In genomic region chr5:137975208-137975607, GRCh38 we compare ENCODE assay signal across 13 cellular contexts. TPM values are rescaled to one million over a fixed set of nuclear protein-coding genes. Genes with fewer than 3 reads are reported as not detected.
A peak's percentile ranks its signal among the peaks of the same experiment; 100 is the strongest.
DNase-seq lines count a peak whose midpoint lies in the region; ATAC-seq lines count a peak whose summit lies in the region.
"Had no signal": no experiment of that assay in that cellular context is flagged by ENCODE, and none has a peak within 500 bp of the region (broad histone marks: within the 10 kb centered on the region; RNA-seq: fewer than 3 reads in every experiment).

No MANE protein-coding gene starts in this region.

- no peaks in the 10 kb centered on the region for H3K4me1 Mint-ChIP-seq in activated naive CD8-positive, alpha-beta T cell treated with anti-CD3 and anti-CD28 coated beads for 36 hours
- no peaks in the 10 kb centered on the region for H3K4me1 Mint-ChIP-seq in activated naive CD8-positive, alpha-beta T cell treated with anti-CD3 and anti-CD28 coated beads, Interleukin-2, amount 50 U/mL, for 24 hours
- H3K4me1 Mint-ChIP-seq in activated T-helper 17 cell treated with anti-CD3 and anti-CD28 coated beads, Interleukin-2, amount 50 U/mL, for 72 hours = no peaks in the 10 kb centered on the region
- H3K4me1 Mint-ChIP-seq in effector memory CD8-positive, alpha-beta T cell (ENCODE audit: low read depth in 2 of 2) = peaks cover 3 to 17% of the 10 kb centered on the region in 2 donors
- peaks cover 4% of the 10 kb centered on the region for H3K4me1 Mint-ChIP-seq in stimulated activated memory B cell treated with anti-CD40 and anti-IgM and Interleukin-4, amounts not matched to agents 10 μg/mL and 1 μg/mL and 100 μg/mL, for 72 hours

- peak overlapping the region; percentile 15 for H3K27ac Mint-ChIP-seq in activated naive CD8-positive, alpha-beta T cell treated with anti-CD3 and anti-CD28 coated beads for 36 hours
- no peak overlapping the region for H3K27ac Mint-ChIP-seq in activated naive CD8-positive, alpha-beta T cell treated with anti-CD3 and anti-CD28 coated beads, Interleukin-2, amount 50 U/mL, for 24 hours
- no peak overlapping the region for H3K27ac Mint-ChIP-seq in activated T-helper 17 cell treated with anti-CD3 and anti-CD28 coated beads, Interleukin-2, amount 50 U/mL, for 72 hours
- peak overlapping the region; percentile 1 for H3K27ac Mint-ChIP-seq in effector memory CD8-positive, alpha-beta T cell
- peak overlapping the region; percentile 7 for H3K27ac Mint-ChIP-seq in stimulated activated memory B cell treated with anti-CD40 and anti-IgM and Interleukin-4, amounts not matched to agents 10 μg/mL and 1 μg/mL and 100 μg/mL, for 72 hours

- H3K36me3 Mint-ChIP-seq in activated naive CD8-positive, alpha-beta T cell treated with anti-CD3 and anti-CD28 coated beads for 36 hours = peaks cover 61% of the 10 kb centered on the region
- H3K36me3 Mint-ChIP-seq in activated naive CD8-positive, alpha-beta T cell treated with anti-CD3 and anti-CD28 coated beads, Interleukin-2, amount 50 U/mL, for 24 hours (ENCODE audit: low read depth) = peaks cover 58% of the 10 kb centered on the region
- peaks cover 69% of the 10 kb centered on the region for H3K36me3 Mint-ChIP-seq in activated T-helper 17 cell treated with anti-CD3 and anti-CD28 coated beads, Interleukin-2, amount 50 U/mL, for 72 hours (ENCODE audit: low read depth)
- H3K36me3 Mint-ChIP-seq in effector memory CD8-positive, alpha-beta T cell (ENCODE audit: insufficient read depth) = peaks cover 37% of the 10 kb centered on the region
- peaks cover 61% of the 10 kb centered on the region for H3K36me3 Mint-ChIP-seq in stimulated activated memory B cell treated with anti-CD40 and anti-IgM and Interleukin-4, amounts not matched to agents 10 μg/mL and 1 μg/mL and 100 μg/mL, for 72 hours

- H3K4me3 Mint-ChIP-seq in activated naive CD8-positive, alpha-beta T cell treated with anti-CD3 and anti-CD28 coated beads for 36 hours = no peak overlapping the region
- H3K4me3 Mint-ChIP-seq in activated naive CD8-positive, alpha-beta T cell treated with anti-CD3 and anti-CD28 coated beads, Interleukin-2, amount 50 U/mL, for 24 hours = no peak overlapping the region
- H3K4me3 Mint-ChIP-seq in activated T-helper 17 cell treated with anti-CD3 and anti-CD28 coated beads, Interleukin-2, amount 50 U/mL, for 72 hours = no peak overlapping the region
- no peak overlapping the region for H3K4me3 Mint-ChIP-seq in effector memory CD8-positive, alpha-beta T cell
- no peak overlapping the region for H3K4me3 Mint-ChIP-seq in stimulated activated memory B cell treated with anti-CD40 and anti-IgM and Interleukin-4, amounts not matched to agents 10 μg/mL and 1 μg/mL and 100 μg/mL, for 72 hours
- H3K4me3 Mint-ChIP-seq: CD4-positive, alpha-beta memory T cell had no signal

- H3K9me3 Mint-ChIP-seq in activated naive CD8-positive, alpha-beta T cell treated with anti-CD3 and anti-CD28 coated beads for 36 hours = peaks cover 14% of the 10 kb centered on the region
- peaks cover 7% of the 10 kb centered on the region for H3K9me3 Mint-ChIP-seq in activated naive CD8-positive, alpha-beta T cell treated with anti-CD3 and anti-CD28 coated beads, Interleukin-2, amount 50 U/mL, for 24 hours
- H3K9me3 Mint-ChIP-seq in activated T-helper 17 cell treated with anti-CD3 and anti-CD28 coated beads, Interleukin-2, amount 50 U/mL, for 72 hours = no peaks in the 10 kb centered on the region
- H3K9me3 Mint-ChIP-seq in effector memory CD8-positive, alpha-beta T cell = no peaks in the 10 kb centered on the region
- peaks cover 8% of the 10 kb centered on the region for H3K9me3 Mint-ChIP-seq in stimulated activated memory B cell treated with anti-CD40 and anti-IgM and Interleukin-4, amounts not matched to agents 10 μg/mL and 1 μg/mL and 100 μg/mL, for 72 hours

- DNase-seq in activated naive CD8-positive, alpha-beta T cell treated with anti-CD3 and anti-CD28 coated beads for 36 hours = no peak
- DNase-seq in activated naive CD8-positive, alpha-beta T cell treated with anti-CD3 and anti-CD28 coated beads, Interleukin-2, amount 50 U/mL, for 24 hours = no peak
- no peak for DNase-seq in effector memory CD8-positive, alpha-beta T cell
- DNase-seq in NCI-H69 (lab: John Stamatoyannopoulos, UW) = no peak
- DNase-seq: BE2C; CD4-positive, alpha-beta memory T cell; DMS79; GM23248 had no signal

- no peaks in the 10 kb centered on the region for H3K27me3 Mint-ChIP-seq in activated naive CD8-positive, alpha-beta T cell treated with anti-CD3 and anti-CD28 coated beads for 36 hours
- no peaks in the 10 kb centered on the region for H3K27me3 Mint-ChIP-seq in activated naive CD8-positive, alpha-beta T cell treated with anti-CD3 and anti-CD28 coated beads, Interleukin-2, amount 50 U/mL, for 24 hours
- H3K27me3 Mint-ChIP-seq in activated T-helper 17 cell treated with anti-CD3 and anti-CD28 coated beads, Interleukin-2, amount 50 U/mL, for 72 hours = no peaks in the 10 kb centered on the region
- no peaks in the 10 kb centered on the region for H3K27me3 Mint-ChIP-seq in effector memory CD8-positive, alpha-beta T cell
- H3K27me3 Mint-ChIP-seq in stimulated activated memory B cell treated with anti-CD40 and anti-IgM and Interleukin-4, amounts not matched to agents 10 μg/mL and 1 μg/mL and 100 μg/mL, for 72 hours = no peaks in the 10 kb centered on the region
- H3K27me3 Mint-ChIP-seq: CD4-positive, alpha-beta memory T cell had no signal

- ATAC-seq in activated naive CD8-positive, alpha-beta T cell treated with anti-CD3 and anti-CD28 coated beads, Interleukin-2, amount 50 U/mL, for 24 hours = no peak
- ATAC-seq in activated T-helper 17 cell treated with anti-CD3 and anti-CD28 coated beads, Interleukin-2, amount 50 U/mL, for 72 hours (replicated peaks) = peak; percentile 43
- ATAC-seq in effector memory CD8-positive, alpha-beta T cell (replicated peaks) = no peak
- ATAC-seq in stimulated activated memory B cell treated with anti-CD40 and anti-IgM and Interleukin-4, amounts not matched to agents 10 μg/mL and 1 μg/mL and 100 μg/mL, for 72 hours = no peak
- no peak for ATAC-seq in HG03095 (IDR thresholded peaks at IDR 0.05; ENCODE audit: unreplicated experiment)
- ATAC-seq: A549, HCT116 had no signal

RNA-seq across cellular contexts. Expression of gene FAM13B, which starts 57.7 kb away (rescaled TPM):
- 10 to 100 TPM; 17.8 to 18.2 TPM for total RNA-seq in activated naive CD8-positive, alpha-beta T cell treated with anti-CD3 and anti-CD28 coated beads for 36 hours
- 10 to 100 TPM; 24.4 to 30.1 TPM for total RNA-seq in activated T-helper 17 cell treated with anti-CD3 and anti-CD28 coated beads, Interleukin-2, amount 50 U/mL, for 72 hours

Comparison
In these comparisons a context has a peak if more than half of its experiments do, and no peak if none do; other contexts are left out.
1. H3K27ac Mint-ChIP-seq: peak in activated naive CD8-positive, alpha-beta T cell treated with anti-CD3 and anti-CD28 coated beads for 36 hours (single experiment), effector memory CD8-positive, alpha-beta T cell (2 of 2) and stimulated activated memory B cell treated with anti-CD40 and anti-IgM and Interleukin-4, amounts not matched to agents 10 μg/mL and 1 μg/mL and 100 μg/mL, for 72 hours (single experiment); none in activated naive CD8-positive, alpha-beta T cell treated with anti-CD3 and anti-CD28 coated beads, Interleukin-2, amount 50 U/mL, for 24 hours (single experiment) and activated T-helper 17 cell treated with anti-CD3 and anti-CD28 coated beads, Interleukin-2, amount 50 U/mL, for 72 hours (single experiment).